In the genomic region with DNA sequence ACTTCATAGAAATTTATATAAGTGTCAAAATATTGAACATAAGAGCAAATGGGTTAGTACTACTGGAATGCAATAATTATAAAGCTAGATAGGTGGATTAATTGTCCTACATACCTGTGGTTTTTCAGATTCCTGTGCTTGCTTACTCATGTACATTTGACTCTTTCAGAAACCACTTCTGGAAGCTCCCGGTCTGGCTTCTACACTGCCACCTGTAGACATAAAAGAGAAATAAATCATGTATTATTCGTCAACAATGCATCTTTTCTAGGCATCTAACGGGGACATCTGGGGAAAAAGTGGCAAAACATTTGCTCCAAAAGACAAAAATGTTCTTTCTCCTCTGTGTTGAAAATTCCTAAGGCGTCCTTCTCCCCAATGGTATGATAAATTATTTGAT, we compare ENCODE assay signal across 8 cellular contexts.
DNase-seq lines count a peak whose midpoint lies in the region; ATAC-seq, FAIRE-seq and TF ChIP-seq lines count a peak whose summit lies in the region.

No MANE protein-coding gene starts in this region.

- H3K27ac ChIP-seq in duodenal mucosa (ENCODE audit: low read depth, low read length) = no peak overlapping the region

- FAIRE-seq in D721Med (lab: Jason Lieb, UNC) = no peak

- no peaks in the 10 kb centered on the region for H3K36me3 Mint-ChIP-seq in natural killer cell

- peak; percentile 32 for TF ChIP-seq CTCF in D721Med (IDR thresholded peaks at IDR 0.05; ENCODE audit: insufficient read depth, missing control alignments)
- peak; percentile 11 for TF ChIP-seq CTCF in natural killer cell (IDR thresholded peaks at IDR 0.05)

- peaks cover 16% of the 10 kb centered on the region in 2 donors for H3K4me1 Mint-ChIP-seq in natural killer cell

- ATAC-seq in natural killer cell = peak in 2 of 3 donors; percentile 36 to 38

- peaks cover 9 to 34% of the 10 kb centered on the region in 2 donors for H3K27me3 Mint-ChIP-seq in natural killer cell (ENCODE audit: low read depth in 2 of 2)

- H3K9me3 ChIP-seq in duodenal mucosa (ENCODE audit: control insufficient read depth in 1 of 2, low read length in 2 of 2) = no peaks in the 10 kb centered on the region

- H3K4me3 ChIP-seq in duodenal mucosa (ENCODE audit: low read depth in 1 of 2, low read length in 2 of 2) = peak overlapping the region; percentile 79 to 84

- no peaks in the 10 kb centered on the region for H3K27me3 ChIP-seq in duodenal mucosa (ENCODE audit: control insufficient read depth in 1 of 2, insufficient read depth in 2 of 2, low read length in 2 of 2)

- H3K4me1 ChIP-seq in duodenal mucosa (ENCODE audit: control insufficient read depth in 1 of 2, insufficient read depth in 2 of 2, low read length in 2 of 2) = no peaks in the 10 kb centered on the region

- no peak overlapping the region for H3K27ac Mint-ChIP-seq in natural killer cell

- H3K4me3 Mint-ChIP-seq in natural killer cell = peak overlapping the region; percentile 89

- no peak for DNase-seq in D721Med (ENCODE audit: insufficient read length, low spot score)
- DNase-seq in HS-5 (ENCODE audit: low read depth) = peak; percentile 68
- DNase-seq in SKM-1 treated with dmso at 0.1 percent for 144 hours (lab: John Stamatoyannopoulos, UW; ENCODE audit: unreplicated experiment) = peak; percentile 16
- no peak for DNase-seq in natural killer cell
- no peak for DNase-seq in HuH-7.5 (ENCODE audit: low spot score)
- no peak for DNase-seq in NCI-H2029 (lab: John Stamatoyannopoulos, UW)
- no peak for DNase-seq in NOMO-1 treated with dmso at 0.1 percent for 144 hours (lab: John Stamatoyannopoulos, UW; ENCODE audit: unreplicated experiment)

- intact Hi-C loops in natural killer cell (cut with micrococcal nuclease) = loop anchor here (10.0 kb wide), 1 partner anchor 524 kb away; no protein-coding TSS in a partner anchor

- no peaks in the 10 kb centered on the region for H3K9me3 Mint-ChIP-seq in natural killer cell

- H3K9ac ChIP-seq in duodenal mucosa (ENCODE audit: low read depth in 1 of 2, low read length in 2 of 2) = peak overlapping the region in 1 of 2 donors; percentile 65

- H3K36me3 ChIP-seq in duodenal mucosa (ENCODE audit: control insufficient read depth in 1 of 2, insufficient read depth in 2 of 2, low read length in 2 of 2) = no peaks in the 10 kb centered on the region

Comparison
In these comparisons a context has a peak if more than half of its experiments do, and no peak if none do; other contexts are left out.
1. DNase-seq: peak in HS-5 (single experiment) and SKM-1 treated with dmso at 0.1 percent for 144 hours (single experiment); none in D721Med (single experiment), natural killer cell (single experiment), HuH-7.5 (single experiment), NCI-H2029 (single experiment) and NOMO-1 treated with dmso at 0.1 percent for 144 hours (single experiment).